ENCODE assay signal across 8 cellular contexts in genomic region chr9:87725356-87725899, GRCh38.
DNase-seq lines count a peak whose midpoint lies in the region; ATAC-seq and TF ChIP-seq lines count a peak whose summit lies in the region.

No MANE protein-coding gene starts in this region.

- peaks cover 70% of the 10 kb centered on the region for H3K27me3 ChIP-seq in neutrophil

- no peaks in the 10 kb centered on the region for H3K9me3 ChIP-seq in neutrophil

- TF ChIP-seq CTCF in WI38 (IDR thresholded peaks at IDR 0.05; ENCODE audit: low read depth, low read length) = no peak
- TF ChIP-seq CTCF in foreskin fibroblast (IDR thresholded peaks at IDR 0.05; ENCODE audit: low read depth, low read length) = no peak
- TF ChIP-seq CTCF in neutrophil (IDR thresholded peaks at IDR 0.05) = no peak

- peaks cover 5 to 12% of the 10 kb centered on the region in 2 experiments for H3K4me1 ChIP-seq in neutrophil (ENCODE audit: control insufficient read depth in 1 of 2, insufficient read depth in 1 of 2, low read depth in 1 of 2, low read length in 1 of 2)

- H3K27ac ChIP-seq in neutrophil = no peak overlapping the region

- H3K36me3 ChIP-seq in neutrophil = no peaks in the 10 kb centered on the region

- no peak for ATAC-seq in HG03354 (IDR thresholded peaks at IDR 0.05; ENCODE audit: poor library complexity, severe bottlenecking, unreplicated experiment)
- no peak for ATAC-seq in GM21423 (IDR thresholded peaks at IDR 0.05; ENCODE audit: unreplicated experiment)

- DNase-seq in DMS114 treated with DMSO at 0.1 percent for 48 hours (lab: John Stamatoyannopoulos, UW; ENCODE audit: unreplicated experiment) = peak; percentile 21
- peak in 1 of 2 donors; percentile 68 for DNase-seq in foreskin fibroblast
- DNase-seq in 8988T = no peak
- DNase-seq in GDM1 (lab: John Stamatoyannopoulos, UW) = no peak

- H3K4me3 ChIP-seq in WI38 (ENCODE audit: low read depth, low read length) (peak overlapping the region; percentile 75), foreskin fibroblast (ENCODE audit: low read depth in 1 of 2, low read length in 2 of 2) (peak overlapping the region; percentile 81 to 92), neutrophil (ENCODE audit: low read depth in 1 of 2, low read length in 1 of 2) (peak overlapping the region; percentile 25 to 42)

Comparison
In these comparisons a context has a peak if more than half of its experiments do, and no peak if none do; other contexts are left out.
1. H3K4me3 ChIP-seq: peak in every context shown above with its lines; median percentile 86 in foreskin fibroblast; 75 in WI38; 34 in neutrophil.